Comparison of ENCODE assay signal across 26 cellular contexts in the genomic region with DNA sequence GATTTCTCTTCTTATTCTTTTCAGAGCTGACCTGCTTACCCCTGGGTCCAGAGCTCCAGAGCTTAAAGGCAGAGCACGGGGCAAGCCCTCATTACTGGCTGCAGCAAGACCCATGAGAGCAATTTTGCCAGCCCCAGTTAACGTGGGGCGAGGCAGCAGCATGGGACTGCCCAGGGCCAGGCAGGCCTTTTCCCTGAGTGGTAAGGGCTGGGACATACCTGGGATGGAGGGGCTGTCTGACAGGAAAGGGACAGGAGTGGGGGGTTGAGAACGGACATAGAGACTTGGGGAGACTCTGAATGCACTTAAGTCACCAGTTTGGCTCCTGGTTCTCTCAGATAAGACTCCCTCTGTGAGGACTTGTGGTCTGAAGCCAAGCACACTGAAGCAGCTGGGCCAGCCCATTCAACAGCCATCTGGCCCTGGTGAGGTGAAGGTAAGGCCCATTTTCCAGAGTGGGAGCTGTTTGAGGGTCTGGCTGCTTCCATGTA. TPM values are rescaled to one million over a fixed set of nuclear protein-coding genes. Genes with fewer than 3 reads are reported as not detected.
"Had no signal": no experiment of that assay in that cellular context is flagged by ENCODE, and none has a peak within 500 bp of the region (broad histone marks: within the 10 kb centered on the region; RNA-seq: fewer than 3 reads in every experiment).

No MANE protein-coding gene starts in this region.

- ATAC-seq: activated CD8-positive, alpha-beta T cell treated with anti-CD3 and anti-CD28 coated beads, Interleukin-2, amount 10 ng/mL, durations not matched to agents 7 days and 5 days; activated naive CD4-positive, alpha-beta T cell treated with anti-CD3 and anti-CD28 coated beads, Interleukin-2, amount 50 U/mL, for 72 hours; effector memory CD8-positive, alpha-beta T cell; gastroesophageal sphincter; left lobe of liver; lower lobe of right lung; mucosa of descending colon; pancreas; psoas muscle; stimulated activated naive CD8-positive, alpha-beta T cell treated with anti-CD3 and anti-CD28 coated beads, Interleukin-15, Interleukin-2, amounts not matched to agents 100 U/mL and 50 U/mL, for 24 hours; upper lobe of right lung had no signal

- H3K4me1 ChIP-seq: pancreas had no signal

- H3K9me3 ChIP-seq: gastroesophageal sphincter, lower lobe of right lung, mucosa of descending colon, pancreas, psoas muscle, right atrium auricular region, upper lobe of right lung had no signal

- DNase-seq: activated CD4-positive, alpha-beta T cell treated with anti-CD3 and anti-CD28 coated beads, Interleukin-2, amount 50 U/mL, for 1 hour; activated CD4-positive, CD25-positive, alpha-beta regulatory T cell treated with anti-CD3 and anti-CD28 coated beads, Interleukin-2, amount 50 U/mL, for 72 hours; activated CD8-positive, alpha-beta T cell treated with anti-CD3 and anti-CD28 coated beads, Interleukin-2, amount 10 ng/mL, durations not matched to agents 7 days and 5 days; aorta; caudate nucleus; dorsolateral prefrontal cortex; effector memory CD8-positive, alpha-beta T cell; head of caudate nucleus; kidney; lower lobe of right lung; mesendoderm; mucosa of descending colon; nephron progenitor cell; pancreas; psoas muscle; stimulated activated CD4-positive, alpha-beta T cell treated with anti-CD3 and anti-CD28 coated beads, Interleukin-12 subunit alpha, Interleukin-12 subunit beta, amount 100 ng/mL, for 4 hours; stimulated activated CD4-positive, alpha-beta T cell treated with anti-CD3 and anti-CD28 coated beads, Interleukin-4, amount 100 ng/mL, for 4 hours; stimulated activated naive CD8-positive, alpha-beta T cell treated with anti-CD3 and anti-CD28 coated beads, Interleukin-15, Interleukin-2, amounts not matched to agents 100 U/mL and 50 U/mL, for 24 hours; T-helper 9 cell; upper lobe of right lung had no signal

- H3K4me3 ChIP-seq: dorsolateral prefrontal cortex, gastroesophageal sphincter, lower lobe of right lung, mucosa of descending colon, pancreas, psoas muscle, right atrium auricular region, upper lobe of right lung had no signal

- FAIRE-seq: colon, kidney, pancreas had no signal

- H3K27me3 ChIP-seq: dorsolateral prefrontal cortex, gastroesophageal sphincter, pancreas, right atrium auricular region, upper lobe of right lung had no signal

- H3K27ac ChIP-seq: dorsolateral prefrontal cortex, gastroesophageal sphincter, lower lobe of right lung, pancreas, psoas muscle, right atrium auricular region, upper lobe of right lung, VCaP had no signal

RNA-seq across cellular contexts. Expression of a gene that starts 59.6 kb away (rescaled TPM):
- total RNA-seq: activated CD8-positive, alpha-beta T cell treated with anti-CD3 and anti-CD28 coated beads, Interleukin-2, amount 10 ng/mL, durations not matched to agents 7 days and 5 days had no signal
